1 cellular context compared by ENCODE assay signal in the genomic region with DNA sequence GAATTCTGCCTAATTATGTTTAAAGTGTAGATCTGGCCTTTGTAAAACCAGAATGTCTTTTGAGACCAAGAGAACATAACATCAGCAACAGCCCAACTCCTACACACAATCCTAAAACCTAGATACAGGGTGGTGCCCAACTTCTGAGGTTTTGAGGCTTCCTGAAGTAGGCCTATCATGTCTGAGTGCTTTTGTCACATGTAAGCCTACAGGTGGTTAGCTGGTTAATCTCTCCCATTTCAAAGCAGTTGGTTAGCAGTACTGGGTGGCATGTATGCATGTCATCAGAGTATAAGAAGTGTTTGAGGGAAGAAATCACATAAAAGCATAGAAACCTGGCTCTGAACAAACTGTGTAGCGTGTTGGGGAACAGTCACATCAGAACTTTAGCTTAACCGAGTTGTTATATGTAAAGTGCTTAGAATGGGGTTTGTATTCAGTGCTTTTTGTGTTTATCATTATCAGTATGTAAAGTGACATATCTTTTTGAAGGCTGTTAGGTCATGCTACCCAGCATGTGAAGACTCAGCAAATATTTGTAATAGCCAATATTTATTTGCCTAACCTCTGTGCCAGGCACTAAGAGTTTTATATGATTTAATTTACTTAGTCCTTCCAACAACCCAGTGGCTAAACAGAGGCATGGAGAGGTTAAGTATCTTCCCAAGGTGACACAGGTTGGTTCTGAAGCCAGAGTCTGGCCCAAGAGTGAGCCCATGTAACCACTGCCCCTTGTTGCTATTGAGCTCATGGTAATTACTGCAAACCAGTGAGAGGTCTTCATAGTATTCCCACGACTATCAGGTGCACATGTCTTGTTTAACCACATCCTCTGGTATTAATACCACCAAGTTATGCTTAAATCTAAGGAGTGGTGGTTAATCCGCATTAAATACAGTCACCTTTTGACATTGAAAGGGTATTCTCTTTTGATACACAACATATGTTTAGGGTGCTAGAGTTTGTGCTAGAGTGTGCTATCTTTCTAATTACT.
TF ChIP-seq lines count a peak whose summit lies in the region.

No MANE protein-coding gene starts in this region.

TF ChIP-seq in HepG2, 621 proteins besides CTCF, POLR2A, EP300 and RAD21 (continued from another document):
- TF ChIP-seq, protein P1, sequence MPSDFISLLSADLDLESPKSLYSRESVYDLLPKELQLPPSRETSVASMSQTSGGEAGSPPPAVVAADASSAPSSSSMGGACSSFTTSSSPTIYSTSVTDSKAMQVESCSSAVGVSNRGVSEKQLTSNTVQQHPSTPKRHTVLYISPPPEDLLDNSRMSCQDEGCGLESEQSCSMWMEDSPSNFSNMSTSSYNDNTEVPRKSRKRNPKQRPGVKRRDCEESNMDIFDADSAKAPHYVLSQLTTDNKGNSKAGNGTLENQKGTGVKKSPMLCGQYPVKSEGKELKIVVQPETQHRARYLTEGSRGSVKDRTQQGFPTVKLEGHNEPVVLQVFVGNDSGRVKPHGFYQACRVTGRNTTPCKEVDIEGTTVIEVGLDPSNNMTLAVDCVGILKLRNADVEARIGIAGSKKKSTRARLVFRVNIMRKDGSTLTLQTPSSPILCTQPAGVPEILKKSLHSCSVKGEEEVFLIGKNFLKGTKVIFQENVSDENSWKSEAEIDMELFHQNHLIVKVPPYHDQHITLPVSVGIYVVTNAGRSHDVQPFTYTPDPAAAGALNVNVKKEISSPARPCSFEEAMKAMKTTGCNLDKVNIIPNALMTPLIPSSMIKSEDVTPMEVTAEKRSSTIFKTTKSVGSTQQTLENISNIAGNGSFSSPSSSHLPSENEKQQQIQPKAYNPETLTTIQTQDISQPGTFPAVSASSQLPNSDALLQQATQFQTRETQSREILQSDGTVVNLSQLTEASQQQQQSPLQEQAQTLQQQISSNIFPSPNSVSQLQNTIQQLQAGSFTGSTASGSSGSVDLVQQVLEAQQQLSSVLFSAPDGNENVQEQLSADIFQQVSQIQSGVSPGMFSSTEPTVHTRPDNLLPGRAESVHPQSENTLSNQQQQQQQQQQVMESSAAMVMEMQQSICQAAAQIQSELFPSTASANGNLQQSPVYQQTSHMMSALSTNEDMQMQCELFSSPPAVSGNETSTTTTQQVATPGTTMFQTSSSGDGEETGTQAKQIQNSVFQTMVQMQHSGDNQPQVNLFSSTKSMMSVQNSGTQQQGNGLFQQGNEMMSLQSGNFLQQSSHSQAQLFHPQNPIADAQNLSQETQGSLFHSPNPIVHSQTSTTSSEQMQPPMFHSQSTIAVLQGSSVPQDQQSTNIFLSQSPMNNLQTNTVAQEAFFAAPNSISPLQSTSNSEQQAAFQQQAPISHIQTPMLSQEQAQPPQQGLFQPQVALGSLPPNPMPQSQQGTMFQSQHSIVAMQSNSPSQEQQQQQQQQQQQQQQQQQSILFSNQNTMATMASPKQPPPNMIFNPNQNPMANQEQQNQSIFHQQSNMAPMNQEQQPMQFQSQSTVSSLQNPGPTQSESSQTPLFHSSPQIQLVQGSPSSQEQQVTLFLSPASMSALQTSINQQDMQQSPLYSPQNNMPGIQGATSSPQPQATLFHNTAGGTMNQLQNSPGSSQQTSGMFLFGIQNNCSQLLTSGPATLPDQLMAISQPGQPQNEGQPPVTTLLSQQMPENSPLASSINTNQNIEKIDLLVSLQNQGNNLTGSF (CRISPR knock-in tag; IDR thresholded peaks at IDR 0.05): no peak
- TF ChIP-seq, protein P2, sequence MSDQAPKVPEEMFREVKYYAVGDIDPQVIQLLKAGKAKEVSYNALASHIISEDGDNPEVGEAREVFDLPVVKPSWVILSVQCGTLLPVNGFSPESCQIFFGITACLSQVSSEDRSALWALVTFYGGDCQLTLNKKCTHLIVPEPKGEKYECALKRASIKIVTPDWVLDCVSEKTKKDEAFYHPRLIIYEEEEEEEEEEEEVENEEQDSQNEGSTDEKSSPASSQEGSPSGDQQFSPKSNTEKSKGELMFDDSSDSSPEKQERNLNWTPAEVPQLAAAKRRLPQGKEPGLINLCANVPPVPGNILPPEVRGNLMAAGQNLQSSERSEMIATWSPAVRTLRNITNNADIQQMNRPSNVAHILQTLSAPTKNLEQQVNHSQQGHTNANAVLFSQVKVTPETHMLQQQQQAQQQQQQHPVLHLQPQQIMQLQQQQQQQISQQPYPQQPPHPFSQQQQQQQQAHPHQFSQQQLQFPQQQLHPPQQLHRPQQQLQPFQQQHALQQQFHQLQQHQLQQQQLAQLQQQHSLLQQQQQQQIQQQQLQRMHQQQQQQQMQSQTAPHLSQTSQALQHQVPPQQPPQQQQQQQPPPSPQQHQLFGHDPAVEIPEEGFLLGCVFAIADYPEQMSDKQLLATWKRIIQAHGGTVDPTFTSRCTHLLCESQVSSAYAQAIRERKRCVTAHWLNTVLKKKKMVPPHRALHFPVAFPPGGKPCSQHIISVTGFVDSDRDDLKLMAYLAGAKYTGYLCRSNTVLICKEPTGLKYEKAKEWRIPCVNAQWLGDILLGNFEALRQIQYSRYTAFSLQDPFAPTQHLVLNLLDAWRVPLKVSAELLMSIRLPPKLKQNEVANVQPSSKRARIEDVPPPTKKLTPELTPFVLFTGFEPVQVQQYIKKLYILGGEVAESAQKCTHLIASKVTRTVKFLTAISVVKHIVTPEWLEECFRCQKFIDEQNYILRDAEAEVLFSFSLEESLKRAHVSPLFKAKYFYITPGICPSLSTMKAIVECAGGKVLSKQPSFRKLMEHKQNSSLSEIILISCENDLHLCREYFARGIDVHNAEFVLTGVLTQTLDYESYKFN (CRISPR knock-in tag; conservative IDR thresholded peaks at IDR 0.05): peak; percentile 28; the same call in 1 of the 2 replicates
- peak; percentile 37; the same call in 1 of the 2 replicates for TF ChIP-seq RARA (CRISPR knock-in tag; IDR thresholded peaks at IDR 0.05)
- TF ChIP-seq, protein P3, sequence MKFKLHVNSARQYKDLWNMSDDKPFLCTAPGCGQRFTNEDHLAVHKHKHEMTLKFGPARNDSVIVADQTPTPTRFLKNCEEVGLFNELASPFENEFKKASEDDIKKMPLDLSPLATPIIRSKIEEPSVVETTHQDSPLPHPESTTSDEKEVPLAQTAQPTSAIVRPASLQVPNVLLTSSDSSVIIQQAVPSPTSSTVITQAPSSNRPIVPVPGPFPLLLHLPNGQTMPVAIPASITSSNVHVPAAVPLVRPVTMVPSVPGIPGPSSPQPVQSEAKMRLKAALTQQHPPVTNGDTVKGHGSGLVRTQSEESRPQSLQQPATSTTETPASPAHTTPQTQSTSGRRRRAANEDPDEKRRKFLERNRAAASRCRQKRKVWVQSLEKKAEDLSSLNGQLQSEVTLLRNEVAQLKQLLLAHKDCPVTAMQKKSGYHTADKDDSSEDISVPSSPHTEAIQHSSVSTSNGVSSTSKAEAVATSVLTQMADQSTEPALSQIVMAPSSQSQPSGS (CRISPR knock-in tag; IDR thresholded peaks at IDR 0.05): no peak
- no peak for TF ChIP-seq SPEN (CRISPR knock-in tag; IDR thresholded peaks at IDR 0.05; ENCODE audit: low read depth)
- TF ChIP-seq POLR2AphosphoS5 (IDR thresholded peaks at IDR 0.05; ENCODE audit: low read depth, low read length): no peak
- TF ChIP-seq MAFK (conservative IDR thresholded peaks at IDR 0.05 in 1 of 2, IDR thresholded peaks at IDR 0.05 in 1 of 2; ENCODE audit: low read length in 2 of 2): peak; percentile 48 to 68
